ENCODE assay signal across 8 cellular contexts in the genomic region with DNA sequence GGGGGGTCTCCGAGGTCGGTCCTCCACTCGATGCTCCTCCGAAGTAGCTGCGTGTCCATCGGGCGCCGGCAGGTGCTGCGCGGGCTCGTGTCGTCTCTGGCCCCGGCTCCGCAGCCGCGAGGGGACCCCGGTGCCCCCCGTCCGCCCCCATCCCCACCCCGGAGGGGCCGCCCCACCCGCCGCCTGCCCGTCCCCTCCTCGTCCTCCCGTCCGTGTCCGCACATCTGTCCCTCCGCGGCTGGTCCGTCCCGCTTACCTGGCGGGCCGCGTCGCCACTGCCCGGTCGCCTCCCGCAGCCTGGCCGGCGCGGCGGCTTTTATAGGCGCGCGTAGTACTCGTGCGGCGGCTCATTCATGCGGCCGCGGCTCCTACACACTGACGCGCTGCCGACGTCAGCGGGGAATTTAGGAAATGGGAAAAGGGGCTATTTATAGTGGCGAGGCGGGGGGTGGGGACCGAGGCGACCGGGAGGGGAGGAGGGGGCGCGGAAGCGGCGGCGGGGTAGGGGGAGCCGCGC. TPM values are rescaled to one million over a fixed set of nuclear protein-coding genes. Genes with fewer than 3 reads are reported as not detected.
DNase-seq lines count a peak whose midpoint lies in the region; ATAC-seq and TF ChIP-seq lines count a peak whose summit lies in the region.

No MANE protein-coding gene starts in this region.

- H4K20me1 ChIP-seq in HCT116 (ENCODE audit: insufficient read depth), result no peaks in the 10 kb centered on the region

- POLR2A ChIA-PET in HCT116 (lab: Charles Lee), result interaction anchor here (0.5 kb wide), 1 partner anchor 68 kb away, joined by 3 read pairs; no protein-coding TSS in a partner anchor

- H3K4me3 ChIP-seq in AG10803 (ENCODE audit: low read length) (peak overlapping the region; percentile 45), HCT116 (replicated peaks in 1 of 2; ENCODE audit: low read depth in 1 of 2, low read length in 2 of 2) (peak overlapping the region; percentile 33 to 50), lower lobe of right lung (peak overlapping the region; percentile 61)

- H3K36me3 ChIP-seq in HCT116 (ENCODE audit: control insufficient read depth in 1 of 2, insufficient read depth in 2 of 2, low read length in 2 of 2) (no peaks in the 10 kb centered on the region), lower lobe of right lung (no peaks in the 10 kb centered on the region)

- no peaks in the 10 kb centered on the region for H3K79me2 ChIP-seq in HCT116 (ENCODE audit: insufficient read depth, low read length)

- H3K9me3 ChIP-seq in HCT116 (ENCODE audit: control insufficient read depth in 1 of 2, insufficient read depth in 1 of 2, low read depth in 1 of 2, low read length in 2 of 2) (no peaks in the 10 kb centered on the region), lower lobe of right lung (no peaks in the 10 kb centered on the region)

- no peaks in the 10 kb centered on the region for H3K9me2 ChIP-seq in HCT116 (ENCODE audit: insufficient read depth)

- CTCF ChIA-PET in HCT116 (lab: Charles Lee), result interaction anchor here (0.9 to 1.0 kb wide), 2 partner anchors 8 to 194 kb away, joined by 4 to 5 read pairs; no protein-coding TSS in a partner anchor

- ATAC-seq in HCT116, result peak; percentile 23
- ATAC-seq in lower lobe of right lung, result peak; percentile 2 to 16
- ATAC-seq in GM19397 (IDR thresholded peaks at IDR 0.05; ENCODE audit: unreplicated experiment), result no peak
- ATAC-seq in HG03280 (IDR thresholded peaks at IDR 0.05; ENCODE audit: unreplicated experiment), result no peak

- TF ChIP-seq CTCF in AG10803 (conservative IDR thresholded peaks at IDR 0.05; ENCODE audit: low read length), result no peak
- no peak for TF ChIP-seq CTCF in HCT116 (IDR thresholded peaks at IDR 0.05 in 2 of 3, conservative IDR thresholded peaks at IDR 0.05 in 1 of 3; ENCODE audit: borderline replicate concordance in 1 of 3, insufficient read depth in 1 of 3, low read depth in 2 of 3, low read length in 2 of 3)
- TF ChIP-seq CTCF in lower lobe of right lung (IDR thresholded peaks at IDR 0.05), result no peak

- no peak overlapping the region for H2AFZ ChIP-seq in HCT116 (ENCODE audit: low read depth, low read length, poor library complexity, severe bottlenecking)

- H3K4me1 ChIP-seq in HCT116 (ENCODE audit: control insufficient read depth in 1 of 2, insufficient read depth in 2 of 2, low read length in 2 of 2) (peaks cover 10 to 32% of the 10 kb centered on the region in 2 experiments), lower lobe of right lung (peaks cover 44% of the 10 kb centered on the region)

- intact Hi-C loops in HCT116 (cut with micrococcal nuclease) (no loop called here), lower lobe of right lung (cut with DNase I) (no loop called here)

- H3K4me2 ChIP-seq in HCT116 (ENCODE audit: low read length), result peak overlapping the region; percentile 76

- no TSS peak for BruUV-seq in HCT116 (replicated peaks; lab: Mats Ljungman, UMichigan)

- no peak for TF ChIP-seq RAD21 in HCT116 (IDR thresholded peaks at IDR 0.05; ENCODE audit: low read depth)

- H3K9ac ChIP-seq in HCT116 (ENCODE audit: low read length), result peak overlapping the region; percentile 25; the same call in 1 of the 2 replicates

- H3K27me3 ChIP-seq in HCT116 (ENCODE audit: insufficient read depth, low read length) (no peaks in the 10 kb centered on the region), lower lobe of right lung (ENCODE audit: low read depth) (peaks cover 31% of the 10 kb centered on the region)

- DNase-seq in AG10803 (ENCODE audit: low read depth), result no peak
- DNase-seq in HCT116 (ENCODE audit: low read depth, low spot score), result no peak
- peak; percentile 79 for DNase-seq in astrocyte of the hippocampus (ENCODE audit: low read depth, low spot score)
- no peak for DNase-seq in lower lobe of right lung
- no peak for DNase-seq in T1000 (lab: John Stamatoyannopoulos, UW)
- no peak for DNase-seq in mesenteric fat pad (ENCODE audit: low spot score)

- RAD21 ChIA-PET in HCT116 (lab: Charles Lee; ENCODE audit: low non-redundant PET in 1 of 2, low total read pairs in 2 of 2, uncharacterized antibody in 2 of 2, unreplicated experiment in 2 of 2), result interaction anchor here in 1 of 2 experiments (0.6 to 0.7 kb wide), 2 partner anchors 189 to 332 kb away, joined by 3 read pairs; no protein-coding TSS in a partner anchor

- no peak for TF ChIP-seq POLR2A in HCT116 (IDR thresholded peaks at IDR 0.05; ENCODE audit: borderline replicate concordance, extremely low read depth, insufficient read depth, insufficient read length)

- no peak overlapping the region for H3K27ac ChIP-seq in HCT116 (ENCODE audit: low read depth, low read length)
- no peak overlapping the region for H3K27ac ChIP-seq in lower lobe of right lung

TF ChIP-seq in HCT116, 20 proteins besides CTCF, POLR2A, EP300 and RAD21:
- TF ChIP-seq TCF7L2 (IDR thresholded peaks at IDR 0.05; ENCODE audit: borderline replicate concordance, extremely low read depth, insufficient read depth, insufficient read length) (peak; percentile 57), EZH2 (IDR thresholded peaks at IDR 0.05) (no peak)
TF ChIP-seq in HCT116: peak in this region for 1.

RNA-seq across cellular contexts. Expression of a gene that starts 4.0 kb away (rescaled TPM):
- total RNA-seq in HCT116 (2021; ENCODE audit: unreplicated experiment) (0.64 TPM), lower lobe of right lung (20.6 TPM), mesenteric fat pad (34.4 TPM)
- 0.21 and 0.52 TPM in 2 replicates for polyA plus RNA-seq in HCT116 (2012)

RNA-seq across cellular contexts. Expression of a gene that starts 9.1 kb away (rescaled TPM):
- total RNA-seq in HCT116 (2021; ENCODE audit: unreplicated experiment) (27.3 TPM), lower lobe of right lung (20.3 TPM), mesenteric fat pad (23.6 TPM)
- polyA plus RNA-seq in HCT116 (2012), result 20.7 and 32.4 TPM in 2 replicates

RNA-seq across cellular contexts. Expression of a gene that starts 21.0 kb away (rescaled TPM):
- total RNA-seq in HCT116 (2021; ENCODE audit: unreplicated experiment), result 47.2 TPM
- 32.3 and 37.2 TPM in 2 replicates for polyA plus RNA-seq in HCT116 (2012)
- total RNA-seq in lower lobe of right lung, result 38.0 TPM
- 35.6 TPM for total RNA-seq in mesenteric fat pad

RNA-seq across cellular contexts. Expression of a gene that starts 25.8 kb away (rescaled TPM):
- 3.7 TPM for total RNA-seq in HCT116 (2021; ENCODE audit: unreplicated experiment)
- polyA plus RNA-seq in HCT116 (2012), result 1.5 and 1.7 TPM in 2 replicates
- 5.8 TPM for total RNA-seq in lower lobe of right lung
- 11.2 TPM for total RNA-seq in mesenteric fat pad

Comparison
In these comparisons a context has a peak if more than half of its experiments do, and no peak if none do; other contexts are left out.
1. ATAC-seq: peak in HCT116 (single experiment) and lower lobe of right lung (2 of 2); none in GM19397 (single experiment) and HG03280 (single experiment).
2. RNA of a gene that starts 4.0 kb away (total RNA-seq): 34.4 TPM in mesenteric fat pad (single experiment) and 20.6 TPM in lower lobe of right lung (single experiment); 0.64 TPM in HCT116 (single experiment); every median in the first group is over 10 times any median in the second.
3. Peak in every context shown above with its lines, with median percentiles within 50 percentile points of each other: H3K4me3 ChIP-seq.